8 cellular contexts compared by ENCODE assay signal in the genomic region with DNA sequence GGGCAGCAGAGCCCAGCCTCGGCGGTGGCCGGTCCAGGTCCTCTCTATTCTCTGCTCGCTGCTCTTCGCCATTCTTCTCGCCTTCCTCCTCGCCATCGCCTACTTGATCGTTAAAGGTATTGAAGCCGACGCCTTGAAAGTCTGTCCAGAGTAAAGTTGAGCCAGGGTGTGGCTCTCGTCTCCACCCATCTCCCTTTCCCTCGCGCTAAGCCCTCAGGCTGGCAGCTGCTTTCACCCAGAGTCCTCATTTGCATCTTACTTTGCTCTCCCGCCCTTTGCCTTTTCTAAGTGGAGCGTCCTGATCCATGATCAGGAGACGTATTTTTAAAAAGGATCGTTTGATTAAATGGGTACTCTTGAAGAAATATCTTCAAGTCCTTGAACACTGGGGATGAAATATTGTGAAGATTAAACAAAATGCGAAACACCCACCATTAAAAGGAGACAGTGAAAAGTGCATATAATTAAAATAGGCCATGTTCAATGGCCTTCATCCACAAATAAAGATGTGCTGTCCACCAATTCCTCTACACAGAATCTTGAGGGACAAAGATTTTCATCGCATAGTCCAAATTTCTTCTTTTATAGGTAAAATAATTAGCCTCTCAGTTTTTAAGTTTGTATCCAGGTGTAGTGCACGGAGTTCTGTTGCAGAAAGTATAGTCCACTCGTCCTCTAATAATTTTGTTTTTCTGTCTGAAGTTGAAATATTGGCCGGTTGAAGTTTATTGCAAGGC. TPM values are rescaled to one million over a fixed set of nuclear protein-coding genes. Genes with fewer than 3 reads are reported as not detected.
DNase-seq lines count a peak whose midpoint lies in the region; ATAC-seq, FAIRE-seq and TF ChIP-seq lines count a peak whose summit lies in the region.

No MANE protein-coding gene starts in this region.

- H4K20me1 ChIP-seq in GM23338 (replicated peaks; ENCODE audit: insufficient read depth), result peaks cover 16% of the 10 kb centered on the region

- H3K4me1 Mint-ChIP-seq in activated T-cell treated with anti-CD3 and anti-CD28 coated beads, Interleukin-2, amount 50 U/mL, for 4 hours (ENCODE audit: low read depth), result peaks cover 62% of the 10 kb centered on the region
- H3K4me1 Mint-ChIP-seq in GM23338, result peaks cover 18% of the 10 kb centered on the region

- 4 to 5% methylated on average over 20 to 23 of the region's 23 CpGs for WGBS in thyroid gland, 2 donors

- no peaks in the 10 kb centered on the region for H3K9me2 ChIP-seq in GM23338 (ENCODE audit: insufficient read depth)

- peak overlapping the region; percentile 74; the same call in 1 of the 2 replicates for H2AFZ ChIP-seq in GM23338

- H3K36me3 ChIP-seq in GM23338 (ENCODE audit: insufficient read depth) (peaks cover 9% of the 10 kb centered on the region; the same call in 1 of the 2 replicates), bronchial epithelial cell (ENCODE audit: control insufficient read depth, insufficient read depth, low read length) (peaks cover 1% of the 10 kb centered on the region), thyroid gland (no peaks in the 10 kb centered on the region)

- H3K4me3 ChIP-seq in GM23338, result peak overlapping the region; percentile 94
- peak overlapping the region; percentile 90 for H3K4me3 ChIP-seq in Jurkat, Clone E6-1 (ENCODE audit: low read length)
- H3K4me3 ChIP-seq in bronchial epithelial cell (ENCODE audit: low read depth, low read length), result peak overlapping the region; percentile 93
- peak overlapping the region; percentile 72 to 85 (median 84) for H3K4me3 ChIP-seq in thyroid gland (replicated peaks in 1 of 3)

- ATAC-seq in activated T-cell treated with anti-CD3 and anti-CD28 coated beads, Interleukin-2, amount 50 U/mL, for 4 hours, result no peak
- peak; percentile 34 for ATAC-seq in GM23338

- no peaks in the 10 kb centered on the region for H3K9me3 Mint-ChIP-seq in activated T-cell treated with anti-CD3 and anti-CD28 coated beads, Interleukin-2, amount 50 U/mL, for 4 hours
- no peaks in the 10 kb centered on the region; the same call in 1 of the 3 replicates for H3K9me3 Mint-ChIP-seq in GM23338

- H3K27me3 ChIP-seq in GM23338 (ENCODE audit: insufficient read depth), result no peaks in the 10 kb centered on the region
- H3K27me3 ChIP-seq in bronchial epithelial cell (ENCODE audit: control insufficient read depth, insufficient read depth, low read length), result no peaks in the 10 kb centered on the region
- H3K27me3 ChIP-seq in thyroid gland, result no peaks in the 10 kb centered on the region

- intact Hi-C loops in thyroid gland (cut with DNase I), result loop anchor here (10.0 kb wide), 1 partner anchor 544 kb away; a partner anchor contains a TSS

- peak overlapping the region; percentile 99 for H3K27ac Mint-ChIP-seq in GM23338

- H3K27me3 Mint-ChIP-seq in activated T-cell treated with anti-CD3 and anti-CD28 coated beads, Interleukin-2, amount 50 U/mL, for 4 hours (ENCODE audit: low read depth), result no peaks in the 10 kb centered on the region
- peaks cover 12% of the 10 kb centered on the region for H3K27me3 Mint-ChIP-seq in GM23338 (ENCODE audit: insufficient read depth, low read depth, poor library complexity)

- no peak for DNase-seq in activated T-cell treated with anti-CD3 and anti-CD28 coated beads, Interleukin-2, amount 50 U/mL, for 4 hours
- DNase-seq in activated T-cell treated with anti-CD3 and anti-CD28 coated beads, Interleukin-2, amount 50 U/mL, for 48 hours, result no peak
- peak; percentile 79 for DNase-seq in GM23338 (ENCODE audit: low spot score)
- peak; percentile 14 for DNase-seq in Jurkat, Clone E6-1 (ENCODE audit: low read depth, low spot score)
- DNase-seq in OCI-M1 (lab: John Stamatoyannopoulos, UW), result peak; percentile 88
- peak; percentile 78 for DNase-seq in bronchial epithelial cell (ENCODE audit: low read depth)
- DNase-seq in left kidney (ENCODE audit: low read depth, low spot score), result peak; percentile 82
- DNase-seq in thyroid gland, result no peak

- H3K4me3 Mint-ChIP-seq in activated T-cell treated with anti-CD3 and anti-CD28 coated beads, Interleukin-2, amount 50 U/mL, for 4 hours, result peak overlapping the region; percentile 100
- H3K4me3 Mint-ChIP-seq in GM23338, result peak overlapping the region; percentile 96

- H3K79me2 ChIP-seq in GM23338 (replicated peaks; ENCODE audit: insufficient read depth), result peaks cover 82% of the 10 kb centered on the region

- no peak for FAIRE-seq in bronchial epithelial cell (lab: Jason Lieb, UNC)

- H3K4me1 ChIP-seq in GM23338 (ENCODE audit: insufficient read depth) (peaks cover 11% of the 10 kb centered on the region), thyroid gland (peaks cover 11 to 16% of the 10 kb centered on the region in 2 donors)

- peak overlapping the region; percentile 82 for H3K4me2 ChIP-seq in GM23338

- peak overlapping the region; percentile 98 for H3K27ac ChIP-seq in GM23338 (ENCODE audit: low read depth)
- peak overlapping the region; percentile 92 to 98 (median 98) for H3K27ac ChIP-seq in thyroid gland

- no peaks in the 10 kb centered on the region for H3F3A ChIP-seq in GM23338 (replicated peaks; ENCODE audit: low read depth)

- H3K36me3 Mint-ChIP-seq in activated T-cell treated with anti-CD3 and anti-CD28 coated beads, Interleukin-2, amount 50 U/mL, for 4 hours (ENCODE audit: insufficient read depth), result peaks cover 22% of the 10 kb centered on the region
- H3K36me3 Mint-ChIP-seq in GM23338 (ENCODE audit: low read depth), result peaks cover 44% of the 10 kb centered on the region

- no peaks in the 10 kb centered on the region for H3K9me3 ChIP-seq in thyroid gland

- TF ChIP-seq CTCF in GM23338 (conservative IDR thresholded peaks at IDR 0.05; ENCODE audit: low read depth in 2 of 2) (no peak), bronchial epithelial cell (IDR thresholded peaks at IDR 0.05; ENCODE audit: insufficient read depth, low read length, severe bottlenecking) (no peak), thyroid gland (IDR thresholded peaks at IDR 0.05) (no peak)

- no peak for TF ChIP-seq POLR2A in thyroid gland (IDR thresholded peaks at IDR 0.05)

TF ChIP-seq in GM23338, 12 proteins besides CTCF, POLR2A, EP300 and RAD21:
- TF ChIP-seq EZH2phosphoT487 (IDR thresholded peaks at IDR 0.05; ENCODE audit: unreplicated experiment) (no peak), EZH2 (IDR thresholded peaks at IDR 0.05; ENCODE audit: low read depth, unreplicated experiment) (no peak), ZNF331 (CRISPR knock-in tag; IDR thresholded peaks at IDR 0.05; ENCODE audit: low read depth) (no peak), STAT1 (IDR thresholded peaks at IDR 0.05; ENCODE audit: unreplicated experiment) (no peak)
- TF ChIP-seq, protein P1, sequence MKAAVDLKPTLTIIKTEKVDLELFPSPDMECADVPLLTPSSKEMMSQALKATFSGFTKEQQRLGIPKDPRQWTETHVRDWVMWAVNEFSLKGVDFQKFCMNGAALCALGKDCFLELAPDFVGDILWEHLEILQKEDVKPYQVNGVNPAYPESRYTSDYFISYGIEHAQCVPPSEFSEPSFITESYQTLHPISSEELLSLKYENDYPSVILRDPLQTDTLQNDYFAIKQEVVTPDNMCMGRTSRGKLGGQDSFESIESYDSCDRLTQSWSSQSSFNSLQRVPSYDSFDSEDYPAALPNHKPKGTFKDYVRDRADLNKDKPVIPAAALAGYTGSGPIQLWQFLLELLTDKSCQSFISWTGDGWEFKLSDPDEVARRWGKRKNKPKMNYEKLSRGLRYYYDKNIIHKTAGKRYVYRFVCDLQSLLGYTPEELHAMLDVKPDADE (IDR thresholded peaks at IDR 0.05), result no peak; the same call in 1 of the 2 replicates

RNA-seq across cellular contexts. Expression of a gene that starts 0.7 kb away (rescaled TPM):
- total RNA-seq in activated T-cell treated with anti-CD3 and anti-CD28 coated beads, Interleukin-2, amount 50 U/mL, for 4 hours, result 10 to 100 TPM; 15.7 to 20.5 (median 17.7) TPM
- 43.5 and 65.4 TPM in 2 replicates for total RNA-seq in GM23338 (2014; rRNA removed; shearing (Covaris generic))
- polyA plus RNA-seq in GM23338 (2016; fragmentation: Nextera tagmentation; extraction: Ambion mirVana), result 48.7 and 49.1 TPM in 2 replicates
- 80.0 TPM for polyA plus RNA-seq in Jurkat, Clone E6-1 (2012; ENCODE audit: insufficient read depth, insufficient read length)
- total RNA-seq in bronchial epithelial cell, result 17.9 and 18.2 TPM in 2 replicates
- total RNA-seq in thyroid gland, result 10 to 100 TPM; 12.4 to 19.9 (median 14.0) TPM

RNA-seq across cellular contexts. Expression of a gene that starts 1.8 kb away (rescaled TPM):
- 100 to 1,000 TPM; 165 to 179 (median 178) TPM for total RNA-seq in activated T-cell treated with anti-CD3 and anti-CD28 coated beads, Interleukin-2, amount 50 U/mL, for 4 hours
- 158 and 261 TPM in 2 replicates for total RNA-seq in GM23338 (2014; rRNA removed; shearing (Covaris generic))
- polyA plus RNA-seq in GM23338 (2016; fragmentation: Nextera tagmentation; extraction: Ambion mirVana), result 194 and 254 TPM in 2 replicates
- polyA plus RNA-seq in Jurkat, Clone E6-1 (2012; ENCODE audit: insufficient read depth, insufficient read length), result 66.6 TPM
- total RNA-seq in bronchial epithelial cell, result 107 and 133 TPM in 2 replicates
- total RNA-seq in thyroid gland, result 100 to 1,000 TPM in 2 of 4 donors, 10 to 100 TPM in 2; 86.8 to 147 (median 102) TPM

Comparison
In these comparisons a context has a peak if more than half of its experiments do, and no peak if none do; other contexts are left out.
1. DNase-seq: peak in GM23338 (single experiment), Jurkat, Clone E6-1 (single experiment), OCI-M1 (single experiment), bronchial epithelial cell (single experiment) and left kidney (single experiment); none in activated T-cell treated with anti-CD3 and anti-CD28 coated beads, Interleukin-2, amount 50 U/mL, for 4 hours (single experiment), activated T-cell treated with anti-CD3 and anti-CD28 coated beads, Interleukin-2, amount 50 U/mL, for 48 hours (0 of 2) and thyroid gland (0 of 2).
2. Peak in every context shown above with its lines, with median percentiles within 50 percentile points of each other: H3K4me3 ChIP-seq.